ENCODE assay signal across 8 cellular contexts in the genomic region with DNA sequence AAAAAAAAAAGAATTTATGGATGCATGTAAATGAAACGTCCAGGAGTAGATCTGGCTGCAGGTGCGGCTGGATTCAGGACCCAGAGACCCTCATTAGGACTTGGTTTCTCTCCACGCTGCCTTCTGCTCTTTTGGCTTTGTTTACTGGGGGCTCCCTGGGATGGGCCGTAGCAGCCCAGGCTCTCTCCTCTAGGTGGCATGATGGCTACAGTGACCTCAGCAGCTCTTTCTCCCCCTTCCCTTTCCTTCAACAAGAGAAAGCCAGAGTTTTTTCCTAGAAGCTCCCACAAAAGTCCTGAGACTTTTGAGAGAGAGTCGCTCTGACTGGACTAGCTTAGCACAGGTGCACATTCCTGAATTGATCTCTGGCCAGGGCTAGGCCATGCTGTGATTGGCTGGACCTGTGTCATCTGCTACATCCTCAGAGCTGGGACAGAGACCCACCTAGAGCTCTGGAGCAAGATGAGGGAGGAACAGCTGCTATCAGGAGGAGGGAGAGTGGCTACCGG.
DNase-seq lines count a peak whose midpoint lies in the region; ATAC-seq and TF ChIP-seq lines count a peak whose summit lies in the region.

No MANE protein-coding gene starts in this region.

- peak; percentile 30 for DNase-seq in NCI-H2107 treated with DMSO at 0.1 percent for 48 hours (lab: John Stamatoyannopoulos, UW; ENCODE audit: unreplicated experiment)
- no peak for DNase-seq in NCI-H2107 (lab: John Stamatoyannopoulos, UW)
- DNase-seq in activated T-cell treated with anti-CD3 and anti-CD28 coated beads, Interleukin-2, amount 50 U/mL, for 24 hours, result peak; percentile 49
- DNase-seq in foreskin melanocyte, result peak; percentile 39
- DNase-seq in NCI-H2081 (lab: John Stamatoyannopoulos, UW), result no peak

- H3K79me2 ChIP-seq in Loucy (ENCODE audit: insufficient read depth, low read length) (no peaks in the 10 kb centered on the region), neural cell (replicated peaks; ENCODE audit: insufficient read depth, low read length) (no peaks in the 10 kb centered on the region)

- H3K27me3 ChIP-seq in Loucy (ENCODE audit: insufficient read depth, low read length, poor library complexity, severe bottlenecking) (no peaks in the 10 kb centered on the region), neural cell (ENCODE audit: insufficient read depth, low read depth, low read length) (no peaks in the 10 kb centered on the region)

- TF ChIP-seq CTCF in Loucy (conservative IDR thresholded peaks at IDR 0.05; ENCODE audit: low read length) (peak; percentile 83), neural cell (IDR thresholded peaks at IDR 0.05; ENCODE audit: poor library complexity, severe bottlenecking) (peak; percentile 59)

- H3K9me3 Mint-ChIP-seq in activated T-cell treated with anti-CD3 and anti-CD28 coated beads, Interleukin-2, amount 50 U/mL, for 24 hours, result no peaks in the 10 kb centered on the region

- H3K4me2 ChIP-seq in Loucy (ENCODE audit: low read depth, low read length, poor library complexity, severe bottlenecking) (peak overlapping the region; percentile 66), neural cell (ENCODE audit: low read length) (no peak overlapping the region)

- TF ChIP-seq RAD21 in neural cell (conservative IDR thresholded peaks at IDR 0.05), result peak; percentile 64

- peak overlapping the region; percentile 69 for H3K27ac Mint-ChIP-seq in activated T-cell treated with anti-CD3 and anti-CD28 coated beads, Interleukin-2, amount 50 U/mL, for 24 hours

- no peaks in the 10 kb centered on the region for H3K36me3 ChIP-seq in Loucy (ENCODE audit: insufficient read depth, low read length)
- H3K36me3 ChIP-seq in neural cell (ENCODE audit: insufficient read depth, low read length), result no peaks in the 10 kb centered on the region

- H3K4me3 Mint-ChIP-seq in activated T-cell treated with anti-CD3 and anti-CD28 coated beads, Interleukin-2, amount 50 U/mL, for 24 hours, result no peak overlapping the region

- H4K20me1 ChIP-seq in Loucy (ENCODE audit: insufficient read depth, low read length, poor library complexity, severe bottlenecking) (no peaks in the 10 kb centered on the region), neural cell (ENCODE audit: insufficient read depth) (no peaks in the 10 kb centered on the region)

- peak; percentile 58 for ATAC-seq in GM21717 (IDR thresholded peaks at IDR 0.05; ENCODE audit: unreplicated experiment)

- H3K9ac ChIP-seq in Loucy (ENCODE audit: low read depth, low read length, poor library complexity, severe bottlenecking) (peak overlapping the region; percentile 31), neural cell (ENCODE audit: low read length) (no peak overlapping the region)

- H3K9me3 ChIP-seq in Loucy (ENCODE audit: insufficient read depth, low read depth, low read length), result no peaks in the 10 kb centered on the region
- H3K9me3 ChIP-seq in neural cell (ENCODE audit: low read length), result no peaks in the 10 kb centered on the region

- peaks cover 12% of the 10 kb centered on the region for H3K4me1 ChIP-seq in Loucy (ENCODE audit: insufficient read depth, low read length, poor library complexity, severe bottlenecking)

- no peak overlapping the region for H3K27ac ChIP-seq in neural cell (ENCODE audit: low read length)

- H3K4me1 Mint-ChIP-seq in activated T-cell treated with anti-CD3 and anti-CD28 coated beads, Interleukin-2, amount 50 U/mL, for 24 hours (ENCODE audit: low read depth), result peaks cover 35% of the 10 kb centered on the region

- H3K4me3 ChIP-seq in Loucy (ENCODE audit: low read length, poor library complexity, severe bottlenecking), result peak overlapping the region; percentile 18
- H3K4me3 ChIP-seq in neural cell (ENCODE audit: low read length), result no peak overlapping the region

- no peak for TF ChIP-seq EP300 in neural cell (conservative IDR thresholded peaks at IDR 0.05; ENCODE audit: poor library complexity, severe bottlenecking)

- H3K9me2 ChIP-seq in Loucy (replicated peaks; ENCODE audit: low read depth, low read length) (no peaks in the 10 kb centered on the region), neural cell (ENCODE audit: insufficient read depth, low read length) (no peaks in the 10 kb centered on the region)

- H3K36me3 Mint-ChIP-seq in activated T-cell treated with anti-CD3 and anti-CD28 coated beads, Interleukin-2, amount 50 U/mL, for 24 hours (ENCODE audit: low read depth), result no peaks in the 10 kb centered on the region

- H3F3A ChIP-seq in Loucy (ENCODE audit: low read depth) (no peaks in the 10 kb centered on the region), neural cell (ENCODE audit: insufficient read depth, low read length, poor library complexity, severe bottlenecking) (no peaks in the 10 kb centered on the region)

- no peaks in the 10 kb centered on the region for H3K27me3 Mint-ChIP-seq in activated T-cell treated with anti-CD3 and anti-CD28 coated beads, Interleukin-2, amount 50 U/mL, for 24 hours

- H2AFZ ChIP-seq in Loucy (ENCODE audit: low read length) (peak overlapping the region; percentile 92), neural cell (ENCODE audit: low read depth, low read length) (no peak overlapping the region)

TF ChIP-seq in neural cell, 6 proteins besides CTCF, POLR2A, EP300 and RAD21:
- peak; percentile 64 for TF ChIP-seq SMC3 (conservative IDR thresholded peaks at IDR 0.05; ENCODE audit: poor library complexity)
- TF ChIP-seq MXI1 (conservative IDR thresholded peaks at IDR 0.05; ENCODE audit: poor library complexity, severe bottlenecking), result no peak

Comparison
In these comparisons a context has a peak if more than half of its experiments do, and no peak if none do; other contexts are left out.
1. DNase-seq: peak in NCI-H2107 treated with DMSO at 0.1 percent for 48 hours (single experiment), activated T-cell treated with anti-CD3 and anti-CD28 coated beads, Interleukin-2, amount 50 U/mL, for 24 hours (single experiment) and foreskin melanocyte (single experiment); none in NCI-H2107 (single experiment) and NCI-H2081 (0 of 2).